7 cellular contexts compared by ENCODE assay signal in the genomic region with DNA sequence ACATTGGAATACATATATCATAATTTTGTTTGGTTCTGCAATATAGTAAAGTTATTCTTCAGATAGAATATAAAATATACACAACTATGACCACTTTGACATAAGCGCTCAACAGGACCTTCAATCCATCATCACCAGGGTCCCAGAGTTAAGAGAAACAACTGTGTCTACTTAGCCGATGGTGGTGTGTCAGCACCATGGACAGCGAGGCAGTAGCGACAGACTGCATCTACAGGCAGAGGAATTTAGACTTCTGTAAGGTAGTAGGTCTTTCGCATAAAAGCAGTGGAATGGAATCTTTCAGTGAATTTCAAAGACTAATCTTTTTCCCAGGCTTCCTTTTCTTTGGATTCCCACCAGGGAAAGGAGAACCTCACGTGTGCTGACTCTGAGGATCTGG. TPM values are rescaled to one million over a fixed set of nuclear protein-coding genes. Genes with fewer than 3 reads are reported as not detected.
A peak's percentile ranks its signal among the peaks of the same experiment; 100 is the strongest.
DNase-seq lines count a peak whose midpoint lies in the region; ATAC-seq and TF ChIP-seq lines count a peak whose summit lies in the region.

No MANE protein-coding gene starts in this region.

- H3K36me3 Mint-ChIP-seq in WTC11: no peaks in the 10 kb centered on the region

- peak overlapping the region; percentile 35; the same call in 1 of the 2 replicates for H3K27ac Mint-ChIP-seq in WTC11

- DNase-seq in HT-29 (ENCODE audit: low spot score): peak; percentile 34
- DNase-seq in WTC11 (ENCODE audit: low spot score): peak; percentile 82
- DNase-seq in foreskin fibroblast: peak; percentile 21 to 73
- peak; percentile 22 for DNase-seq in stimulated activated CD4-positive, alpha-beta T cell treated with anti-CD3 and anti-CD28 coated beads, Interleukin-1b, Interleukin-23, amount 100 ng/mL, for 48 hours
- no peak for DNase-seq in WERI-Rb-1
- no peak for DNase-seq in NOMO-1 treated with dmso at 0.1 percent for 144 hours (lab: John Stamatoyannopoulos, UW; ENCODE audit: unreplicated experiment)

- POLR2A ChIA-PET in WTC11 (lab: Charles Lee): interaction anchor here (0.6 kb wide), 1 partner anchor 27 kb away, joined by 3 read pairs; no protein-coding TSS in a partner anchor

- TF ChIP-seq CTCF in WTC11 (IDR thresholded peaks at IDR 0.05) (no peak), foreskin fibroblast (IDR thresholded peaks at IDR 0.05; ENCODE audit: low read depth, low read length) (no peak), WERI-Rb-1 (IDR thresholded peaks at IDR 0.05; ENCODE audit: low read depth, low read length) (no peak)

- no peaks in the 10 kb centered on the region; the same call in 1 of the 2 replicates for H3K27me3 Mint-ChIP-seq in WTC11 (ENCODE audit: low read depth)

- no peak overlapping the region for H3K27ac ChIP-seq in WERI-Rb-1

- CTCF ChIA-PET in WTC11 (lab: Charles Lee): no interaction called here

- no peak overlapping the region for H3K4me3 Mint-ChIP-seq in WTC11

- no peaks in the 10 kb centered on the region for H3K27me3 ChIP-seq in WERI-Rb-1 (ENCODE audit: insufficient read depth, low read depth, severe bottlenecking)

- peaks cover 12% of the 10 kb centered on the region for H3K4me1 Mint-ChIP-seq in WTC11

- no peaks in the 10 kb centered on the region for H3K36me3 ChIP-seq in WERI-Rb-1

- H3K4me3 ChIP-seq in foreskin fibroblast (ENCODE audit: low read depth in 1 of 2, low read length in 2 of 2) (no peak overlapping the region), WERI-Rb-1 (ENCODE audit: low read depth, low read length) (no peak overlapping the region)

- H3K9me3 Mint-ChIP-seq in WTC11: no peaks in the 10 kb centered on the region

- ATAC-seq in WTC11 (peak; percentile 83), GM18511 (IDR thresholded peaks at IDR 0.05; ENCODE audit: unreplicated experiment) (no peak)

- no peaks in the 10 kb centered on the region for H3K9me3 ChIP-seq in WERI-Rb-1 (ENCODE audit: severe bottlenecking)

TF ChIP-seq in WTC11, 78 proteins besides CTCF, POLR2A, EP300 and RAD21 (continues in another document):
- TF ChIP-seq ZNF317 (CRISPR knock-in tag; IDR thresholded peaks at IDR 0.05; ENCODE audit: borderline replicate concordance, low read depth) (no peak), GTF2I (CRISPR knock-in tag; conservative IDR thresholded peaks at IDR 0.05) (no peak), ETV6 (CRISPR knock-in tag; IDR thresholded peaks at IDR 0.05) (peak; percentile 48; the same call in 1 of the 2 replicates), ZNF232 (CRISPR knock-in tag; IDR thresholded peaks at IDR 0.05) (peak; percentile 97), CREB1 (CRISPR knock-in tag; IDR thresholded peaks at IDR 0.05) (no peak), TEAD4 (CRISPR knock-in tag; IDR thresholded peaks at IDR 0.05) (peak; percentile 77), ZNF416 (CRISPR knock-in tag; IDR thresholded peaks at IDR 0.05) (no peak), NR1H2 (CRISPR knock-in tag; IDR thresholded peaks at IDR 0.05) (no peak), SP1 (CRISPR knock-in tag; conservative IDR thresholded peaks at IDR 0.05) (peak; percentile 46; the same call in 1 of the 2 replicates), ZNF121 (CRISPR knock-in tag; IDR thresholded peaks at IDR 0.05) (no peak), JUN (CRISPR knock-in tag; IDR thresholded peaks at IDR 0.05) (peak; percentile 84; the same call in 1 of the 2 replicates), NFYB (CRISPR knock-in tag; conservative IDR thresholded peaks at IDR 0.05; ENCODE audit: low read depth) (no peak), SMAD3 (CRISPR knock-in tag; IDR thresholded peaks at IDR 0.05; ENCODE audit: borderline replicate concordance) (peak; percentile 90; the same call in 1 of the 2 replicates), ZNF396 (CRISPR knock-in tag; IDR thresholded peaks at IDR 0.05; ENCODE audit: borderline replicate concordance) (no peak), JAZF1 (CRISPR knock-in tag; IDR thresholded peaks at IDR 0.05) (no peak), FOXJ3 (CRISPR knock-in tag; IDR thresholded peaks at IDR 0.05; ENCODE audit: borderline replicate concordance) (no peak), ZNF423 (CRISPR knock-in tag; IDR thresholded peaks at IDR 0.05) (no peak), MYBL2 (CRISPR knock-in tag; IDR thresholded peaks at IDR 0.05) (no peak)
- TF ChIP-seq, protein P1, sequence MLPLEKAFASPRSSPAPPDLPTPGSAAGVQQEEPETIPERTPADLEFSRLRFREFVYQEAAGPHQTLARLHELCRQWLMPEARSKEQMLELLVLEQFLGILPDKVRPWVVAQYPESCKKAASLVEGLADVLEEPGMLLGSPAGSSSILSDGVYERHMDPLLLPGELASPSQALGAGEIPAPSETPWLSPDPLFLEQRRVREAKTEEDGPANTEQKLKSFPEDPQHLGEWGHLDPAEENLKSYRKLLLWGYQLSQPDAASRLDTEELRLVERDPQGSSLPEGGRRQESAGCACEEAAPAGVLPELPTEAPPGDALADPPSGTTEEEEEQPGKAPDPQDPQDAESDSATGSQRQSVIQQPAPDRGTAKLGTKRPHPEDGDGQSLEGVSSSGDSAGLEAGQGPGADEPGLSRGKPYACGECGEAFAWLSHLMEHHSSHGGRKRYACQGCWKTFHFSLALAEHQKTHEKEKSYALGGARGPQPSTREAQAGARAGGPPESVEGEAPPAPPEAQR (CRISPR knock-in tag; IDR thresholded peaks at IDR 0.05): no peak
- TF ChIP-seq, protein P2, sequence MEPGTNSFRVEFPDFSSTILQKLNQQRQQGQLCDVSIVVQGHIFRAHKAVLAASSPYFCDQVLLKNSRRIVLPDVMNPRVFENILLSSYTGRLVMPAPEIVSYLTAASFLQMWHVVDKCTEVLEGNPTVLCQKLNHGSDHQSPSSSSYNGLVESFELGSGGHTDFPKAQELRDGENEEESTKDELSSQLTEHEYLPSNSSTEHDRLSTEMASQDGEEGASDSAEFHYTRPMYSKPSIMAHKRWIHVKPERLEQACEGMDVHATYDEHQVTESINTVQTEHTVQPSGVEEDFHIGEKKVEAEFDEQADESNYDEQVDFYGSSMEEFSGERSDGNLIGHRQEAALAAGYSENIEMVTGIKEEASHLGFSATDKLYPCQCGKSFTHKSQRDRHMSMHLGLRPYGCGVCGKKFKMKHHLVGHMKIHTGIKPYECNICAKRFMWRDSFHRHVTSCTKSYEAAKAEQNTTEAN (CRISPR knock-in tag; IDR thresholded peaks at IDR 0.05): peak; percentile 61; the same call in 1 of the 2 replicates
- TF ChIP-seq, protein P3, sequence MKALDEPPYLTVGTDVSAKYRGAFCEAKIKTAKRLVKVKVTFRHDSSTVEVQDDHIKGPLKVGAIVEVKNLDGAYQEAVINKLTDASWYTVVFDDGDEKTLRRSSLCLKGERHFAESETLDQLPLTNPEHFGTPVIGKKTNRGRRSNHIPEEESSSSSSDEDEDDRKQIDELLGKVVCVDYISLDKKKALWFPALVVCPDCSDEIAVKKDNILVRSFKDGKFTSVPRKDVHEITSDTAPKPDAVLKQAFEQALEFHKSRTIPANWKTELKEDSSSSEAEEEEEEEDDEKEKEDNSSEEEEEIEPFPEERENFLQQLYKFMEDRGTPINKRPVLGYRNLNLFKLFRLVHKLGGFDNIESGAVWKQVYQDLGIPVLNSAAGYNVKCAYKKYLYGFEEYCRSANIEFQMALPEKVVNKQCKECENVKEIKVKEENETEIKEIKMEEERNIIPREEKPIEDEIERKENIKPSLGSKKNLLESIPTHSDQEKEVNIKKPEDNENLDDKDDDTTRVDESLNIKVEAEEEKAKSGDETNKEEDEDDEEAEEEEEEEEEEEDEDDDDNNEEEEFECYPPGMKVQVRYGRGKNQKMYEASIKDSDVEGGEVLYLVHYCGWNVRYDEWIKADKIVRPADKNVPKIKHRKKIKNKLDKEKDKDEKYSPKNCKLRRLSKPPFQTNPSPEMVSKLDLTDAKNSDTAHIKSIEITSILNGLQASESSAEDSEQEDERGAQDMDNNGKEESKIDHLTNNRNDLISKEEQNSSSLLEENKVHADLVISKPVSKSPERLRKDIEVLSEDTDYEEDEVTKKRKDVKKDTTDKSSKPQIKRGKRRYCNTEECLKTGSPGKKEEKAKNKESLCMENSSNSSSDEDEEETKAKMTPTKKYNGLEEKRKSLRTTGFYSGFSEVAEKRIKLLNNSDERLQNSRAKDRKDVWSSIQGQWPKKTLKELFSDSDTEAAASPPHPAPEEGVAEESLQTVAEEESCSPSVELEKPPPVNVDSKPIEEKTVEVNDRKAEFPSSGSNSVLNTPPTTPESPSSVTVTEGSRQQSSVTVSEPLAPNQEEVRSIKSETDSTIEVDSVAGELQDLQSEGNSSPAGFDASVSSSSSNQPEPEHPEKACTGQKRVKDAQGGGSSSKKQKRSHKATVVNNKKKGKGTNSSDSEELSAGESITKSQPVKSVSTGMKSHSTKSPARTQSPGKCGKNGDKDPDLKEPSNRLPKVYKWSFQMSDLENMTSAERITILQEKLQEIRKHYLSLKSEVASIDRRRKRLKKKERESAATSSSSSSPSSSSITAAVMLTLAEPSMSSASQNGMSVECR (CRISPR knock-in tag; IDR thresholded peaks at IDR 0.05; ENCODE audit: borderline replicate concordance): peak; percentile 91
- TF ChIP-seq, protein P4, sequence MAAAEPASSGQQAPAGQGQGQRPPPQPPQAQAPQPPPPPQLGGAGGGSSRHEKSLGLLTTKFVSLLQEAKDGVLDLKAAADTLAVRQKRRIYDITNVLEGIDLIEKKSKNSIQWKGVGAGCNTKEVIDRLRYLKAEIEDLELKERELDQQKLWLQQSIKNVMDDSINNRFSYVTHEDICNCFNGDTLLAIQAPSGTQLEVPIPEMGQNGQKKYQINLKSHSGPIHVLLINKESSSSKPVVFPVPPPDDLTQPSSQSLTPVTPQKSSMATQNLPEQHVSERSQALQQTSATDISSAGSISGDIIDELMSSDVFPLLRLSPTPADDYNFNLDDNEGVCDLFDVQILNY (CRISPR knock-in tag; IDR thresholded peaks at IDR 0.05): no peak
- TF ChIP-seq, protein P5, sequence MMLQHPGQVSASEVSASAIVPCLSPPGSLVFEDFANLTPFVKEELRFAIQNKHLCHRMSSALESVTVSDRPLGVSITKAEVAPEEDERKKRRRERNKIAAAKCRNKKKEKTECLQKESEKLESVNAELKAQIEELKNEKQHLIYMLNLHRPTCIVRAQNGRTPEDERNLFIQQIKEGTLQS (CRISPR knock-in tag; conservative IDR thresholded peaks at IDR 0.05): no peak

RNA-seq across cellular contexts. Expression of a gene that starts 20.5 kb away (rescaled TPM):
- 49.3 and 53.9 TPM in 2 replicates for total RNA-seq in HT-29 (2014; rRNA removed; shearing (Covaris generic))
- 220 to 253 TPM (median 228 TPM) in 3 replicates for total RNA-seq in WTC11 (2021)

Comparison
In these comparisons a context has a peak if more than half of its experiments do, and no peak if none do; other contexts are left out.
1. DNase-seq: peak in HT-29 (single experiment), WTC11 (single experiment), foreskin fibroblast (2 of 2) and stimulated activated CD4-positive, alpha-beta T cell treated with anti-CD3 and anti-CD28 coated beads, Interleukin-1b, Interleukin-23, amount 100 ng/mL, for 48 hours (single experiment); none in WERI-Rb-1 (single experiment) and NOMO-1 treated with dmso at 0.1 percent for 144 hours (single experiment).